9 cellular contexts compared by ENCODE assay signal in the genomic region with DNA sequence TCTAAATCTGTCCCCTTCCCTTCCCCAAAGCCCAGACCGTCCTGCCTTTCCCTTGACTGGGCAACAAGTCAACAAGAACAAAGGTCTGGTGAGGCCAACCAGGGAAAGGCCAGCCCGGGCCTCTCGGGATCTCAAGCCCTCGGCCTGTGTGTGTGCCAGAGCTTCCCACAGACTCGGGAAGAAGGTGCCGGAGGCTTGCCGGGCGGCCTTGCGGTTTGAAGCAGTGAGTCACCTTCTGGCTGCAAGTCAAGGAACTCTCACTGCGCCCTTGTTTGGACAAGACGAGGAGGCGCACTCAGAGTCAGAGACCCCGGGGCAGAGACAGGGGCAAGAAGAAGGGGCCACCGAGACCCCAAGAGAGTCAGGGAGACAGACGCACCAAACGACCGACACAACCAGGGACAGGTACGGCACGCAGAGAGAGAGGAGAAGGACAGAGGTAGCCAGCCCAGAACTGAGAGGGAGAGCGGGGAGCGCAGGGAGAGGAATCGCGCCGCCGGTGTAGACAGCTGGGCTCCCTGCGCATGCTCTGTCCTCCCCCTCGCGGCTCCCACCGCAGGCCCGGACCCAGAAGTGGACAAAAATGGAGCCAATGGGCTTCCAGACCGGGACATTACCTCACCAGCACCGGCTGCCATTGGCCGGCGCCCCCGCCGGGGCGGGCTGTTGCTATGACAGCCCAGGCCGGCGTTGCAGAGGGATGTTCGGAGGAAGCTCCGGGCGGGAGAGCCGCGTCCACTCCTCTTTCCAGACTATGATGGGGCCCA.
DNase-seq lines count a peak whose midpoint lies in the region; ATAC-seq and TF ChIP-seq lines count a peak whose summit lies in the region.
"Had no signal": no experiment of that assay in that cellular context is flagged by ENCODE, and none has a peak within 500 bp of the region (broad histone marks: within the 10 kb centered on the region; RNA-seq: fewer than 3 reads in every experiment).

No MANE protein-coding gene starts in this region.

- no peaks in the 10 kb centered on the region for H4K20me1 ChIP-seq in PC-9 (ENCODE audit: insufficient read depth)

- no peaks in the 10 kb centered on the region for H3K9me2 ChIP-seq in PC-9 (ENCODE audit: insufficient read depth)

- POLR2A ChIA-PET in PC-9 (lab: Charles Lee; ENCODE audit: unreplicated experiment): interaction anchor here (0.5 kb wide), 1 partner anchor 17 kb away, joined by 3 read pairs; no protein-coding TSS in a partner anchor

- TSS peak; percentile 99 for BruUV-seq in PC-9 (replicated peaks; lab: Mats Ljungman, UMichigan)

- intact Hi-C loops in PC-9 (cut with micrococcal nuclease; ENCODE audit: unreplicated experiment) (no loop called here), mucosa of descending colon (cut with DNase I, micrococcal nuclease) (no loop called here)

- no peak for TF ChIP-seq CTCF in PC-9 (conservative IDR thresholded peaks at IDR 0.05)
- no peak for TF ChIP-seq CTCF in mucosa of descending colon (IDR thresholded peaks at IDR 0.05)

- H3K27ac ChIP-seq in PC-9: peak overlapping the region; percentile 46; the same call in 1 of the 2 replicates
- H3K27ac ChIP-seq: neutrophil had no signal

- peak; percentile 74 for TF ChIP-seq POLR2A in erythroblast (IDR thresholded peaks at IDR 0.05; ENCODE audit: low read length)

- H3K36me3 Mint-ChIP-seq in activated T-cell treated with anti-CD3 and anti-CD28 coated beads, Interleukin-2, amount 50 U/mL, for 4 hours (ENCODE audit: insufficient read depth): no peaks in the 10 kb centered on the region

- H3K27me3 ChIP-seq in PC-9 (ENCODE audit: insufficient read depth, low read depth): peaks cover 17% of the 10 kb centered on the region; the same call in 1 of the 2 replicates

- no peaks in the 10 kb centered on the region for H3K9me3 Mint-ChIP-seq in activated T-cell treated with anti-CD3 and anti-CD28 coated beads, Interleukin-2, amount 50 U/mL, for 4 hours

- peaks cover 12% of the 10 kb centered on the region for H3K4me1 ChIP-seq in PC-9 (replicated peaks; ENCODE audit: insufficient read depth)
- peaks cover 16% of the 10 kb centered on the region for H3K4me1 ChIP-seq in mucosa of descending colon (ENCODE audit: low read depth)

- H3K4me3 ChIP-seq in Jurkat, Clone E6-1 (ENCODE audit: low read length): peak overlapping the region; percentile 40
- H3K4me3 ChIP-seq in PC-9 (peak overlapping the region; percentile 58), mucosa of descending colon (no peak overlapping the region)

- H2AFZ ChIP-seq in PC-9: peak overlapping the region; percentile 84

- no peaks in the 10 kb centered on the region for H3K9me3 ChIP-seq in PC-9 (ENCODE audit: insufficient read depth, low read depth)
- no peaks in the 10 kb centered on the region for H3K9me3 ChIP-seq in mucosa of descending colon
- H3K9me3 ChIP-seq: neutrophil had no signal

- CTCF ChIA-PET in PC-9 (lab: Charles Lee): interaction anchor here (0.5 to 0.9 kb wide), 2 partner anchors 23 kb away, joined by 3 to 9 read pairs; no protein-coding TSS in a partner anchor

- H3F3A ChIP-seq in PC-9 (ENCODE audit: insufficient read depth, low read depth): peaks cover 12% of the 10 kb centered on the region; the same call in 1 of the 2 replicates

- H3K4me1 Mint-ChIP-seq in activated T-cell treated with anti-CD3 and anti-CD28 coated beads, Interleukin-2, amount 50 U/mL, for 4 hours (ENCODE audit: low read depth): peaks cover 18% of the 10 kb centered on the region

- peak; percentile 88 for ATAC-seq in GM21717 (IDR thresholded peaks at IDR 0.05; ENCODE audit: unreplicated experiment)
- ATAC-seq in activated T-cell treated with anti-CD3 and anti-CD28 coated beads, Interleukin-2, amount 50 U/mL, for 4 hours: peak; percentile 87 to 93
- peak; percentile 93 for ATAC-seq in mucosa of descending colon

- peaks cover 52% of the 10 kb centered on the region for H3K27me3 Mint-ChIP-seq in activated T-cell treated with anti-CD3 and anti-CD28 coated beads, Interleukin-2, amount 50 U/mL, for 4 hours (ENCODE audit: low read depth)

- in situ Hi-C loops in Caki2 (cut with HindIII; ENCODE audit: low pct_unique_long_range_greater_than_20kb, low sequenced_read_pairs): loop anchor here (25.0 kb wide), 1 partner anchor 88 kb away; a partner anchor contains a TSS

- peak overlapping the region; percentile 88 for H3K4me2 ChIP-seq in PC-9

- peak; percentile 97 for DNase-seq in Caki2 (ENCODE audit: low read depth)
- DNase-seq in Jurkat, Clone E6-1 (ENCODE audit: low read depth, low spot score): peak; percentile 50
- DNase-seq in PC-9: peak; percentile 89 to 93
- peak; percentile 33 for DNase-seq in activated T-cell treated with anti-CD3 and anti-CD28 coated beads, Interleukin-2, amount 50 U/mL, for 4 hours
- DNase-seq in erythroblast (lab: John Stamatoyannopoulos, UW): peak; percentile 89 to 92
- DNase-seq in mucosa of descending colon: peak; percentile 89 to 94 (median 92)
- DNase-seq in stimulated activated CD8-positive, alpha-beta memory T cell treated with anti-CD3 and anti-CD28 coated beads, Interleukin-2, amount 100 ng/mL, for 48 hours (ENCODE audit: low read depth in 2 of 2): peak; percentile 43 to 54

- H3K4me3 Mint-ChIP-seq in activated T-cell treated with anti-CD3 and anti-CD28 coated beads, Interleukin-2, amount 50 U/mL, for 4 hours: peak overlapping the region; percentile 70

- H3K36me3 ChIP-seq in PC-9 (ENCODE audit: low read depth) (no peaks in the 10 kb centered on the region), mucosa of descending colon (ENCODE audit: low read depth) (no peaks in the 10 kb centered on the region)
- H3K36me3 ChIP-seq: neutrophil had no signal

- H3K79me2 ChIP-seq in PC-9 (ENCODE audit: low read depth): no peaks in the 10 kb centered on the region

Comparison
In these comparisons a context has a peak if more than half of its experiments do, and no peak if none do; other contexts are left out.
1. DNase-seq: peak in every context shown above with its lines; median percentile 97 in Caki2; 92 in mucosa of descending colon; 91 in PC-9; 90 in erythroblast; 50 in Jurkat, Clone E6-1; 48 in stimulated activated CD8-positive, alpha-beta memory T cell treated with anti-CD3 and anti-CD28 coated beads, Interleukin-2, amount 100 ng/mL, for 48 hours; 33 in activated T-cell treated with anti-CD3 and anti-CD28 coated beads, Interleukin-2, amount 50 U/mL, for 4 hours.